Comparison of ENCODE assay signal across 9 cellular contexts in genomic region chr16:24975428-24975889, GRCh38. TPM values are rescaled to one million over a fixed set of nuclear protein-coding genes. Genes with fewer than 3 reads are reported as not detected.
DNase-seq lines count a peak whose midpoint lies in the region; ATAC-seq and TF ChIP-seq lines count a peak whose summit lies in the region.
"Had no signal": no experiment of that assay in that cellular context is flagged by ENCODE, and none has a peak within 500 bp of the region (broad histone marks: within the 10 kb centered on the region; RNA-seq: fewer than 3 reads in every experiment).

No MANE protein-coding gene starts in this region.

- peak; percentile 44 to 65 for ATAC-seq in natural killer cell treated with Interleukin-12 subunit alpha and Interleukin-12 subunit beta and Interleukin-15 and Interleukin-18, amount 100 ng/mL, for 72 hours
- ATAC-seq in natural killer cell (no peak), HG02885 (IDR thresholded peaks at IDR 0.05; ENCODE audit: poor library complexity, unreplicated experiment) (peak; percentile 66)
- ATAC-seq in stimulated activated naive CD8-positive, alpha-beta T cell treated with anti-CD3 and anti-CD28 coated beads, Interleukin-15, amount 100 ng/mL, for 72 hours, result peak; percentile 81

- peak overlapping the region; percentile 31 to 38 for H3K27ac Mint-ChIP-seq in natural killer cell treated with Interleukin-12 subunit alpha and Interleukin-12 subunit beta and Interleukin-15 and Interleukin-18, amount 100 ng/mL, for 72 hours
- peak overlapping the region in 1 of 2 donors; percentile 44 for H3K27ac Mint-ChIP-seq in natural killer cell
- H3K27ac Mint-ChIP-seq in activated naive CD8-positive, alpha-beta T cell, result peak overlapping the region; percentile 78
- no peak overlapping the region for H3K27ac Mint-ChIP-seq in stimulated activated naive CD8-positive, alpha-beta T cell treated with anti-CD3 and anti-CD28 coated beads, Interleukin-15, amount 100 ng/mL, for 72 hours

- H3K4me1 Mint-ChIP-seq in natural killer cell treated with Interleukin-12 subunit alpha and Interleukin-12 subunit beta and Interleukin-15 and Interleukin-18, amount 100 ng/mL, for 72 hours (ENCODE audit: low read depth in 2 of 2), result peaks cover 37 to 42% of the 10 kb centered on the region in 2 donors
- peaks cover 30 to 45% of the 10 kb centered on the region in 2 donors for H3K4me1 Mint-ChIP-seq in natural killer cell
- peaks cover 51% of the 10 kb centered on the region for H3K4me1 Mint-ChIP-seq in activated naive CD8-positive, alpha-beta T cell (ENCODE audit: low read depth)
- peaks cover 52% of the 10 kb centered on the region for H3K4me1 Mint-ChIP-seq in stimulated activated naive CD8-positive, alpha-beta T cell treated with anti-CD3 and anti-CD28 coated beads, Interleukin-15, amount 100 ng/mL, for 72 hours

- H3K27me3 Mint-ChIP-seq in natural killer cell treated with Interleukin-12 subunit alpha and Interleukin-12 subunit beta and Interleukin-15 and Interleukin-18, amount 100 ng/mL, for 72 hours, result no peaks in the 10 kb centered on the region
- no peaks in the 10 kb centered on the region for H3K27me3 Mint-ChIP-seq in natural killer cell (ENCODE audit: low read depth in 2 of 2)
- no peaks in the 10 kb centered on the region for H3K27me3 Mint-ChIP-seq in activated naive CD8-positive, alpha-beta T cell
- H3K27me3 Mint-ChIP-seq in stimulated activated naive CD8-positive, alpha-beta T cell treated with anti-CD3 and anti-CD28 coated beads, Interleukin-15, amount 100 ng/mL, for 72 hours, result no peaks in the 10 kb centered on the region

- H3K4me3 Mint-ChIP-seq in natural killer cell treated with Interleukin-12 subunit alpha and Interleukin-12 subunit beta and Interleukin-15 and Interleukin-18, amount 100 ng/mL, for 72 hours, result no peak overlapping the region
- H3K4me3 Mint-ChIP-seq in natural killer cell, result no peak overlapping the region
- H3K4me3 Mint-ChIP-seq in activated naive CD8-positive, alpha-beta T cell, result peak overlapping the region; percentile 2
- no peak overlapping the region for H3K4me3 Mint-ChIP-seq in stimulated activated naive CD8-positive, alpha-beta T cell treated with anti-CD3 and anti-CD28 coated beads, Interleukin-15, amount 100 ng/mL, for 72 hours

- peaks cover 15% of the 10 kb centered on the region for H3K36me3 Mint-ChIP-seq in natural killer cell treated with Interleukin-12 subunit alpha and Interleukin-12 subunit beta and Interleukin-15 and Interleukin-18, amount 100 ng/mL, for 72 hours
- H3K36me3 Mint-ChIP-seq in natural killer cell, result no peaks in the 10 kb centered on the region
- H3K36me3 Mint-ChIP-seq in activated naive CD8-positive, alpha-beta T cell, result peaks cover 24% of the 10 kb centered on the region

- no peaks in the 10 kb centered on the region for H3K9me3 Mint-ChIP-seq in natural killer cell treated with Interleukin-12 subunit alpha and Interleukin-12 subunit beta and Interleukin-15 and Interleukin-18, amount 100 ng/mL, for 72 hours
- no peaks in the 10 kb centered on the region for H3K9me3 Mint-ChIP-seq in natural killer cell
- no peaks in the 10 kb centered on the region for H3K9me3 Mint-ChIP-seq in activated naive CD8-positive, alpha-beta T cell (ENCODE audit: low read depth)
- no peaks in the 10 kb centered on the region for H3K9me3 Mint-ChIP-seq in stimulated activated naive CD8-positive, alpha-beta T cell treated with anti-CD3 and anti-CD28 coated beads, Interleukin-15, amount 100 ng/mL, for 72 hours

- DNase-seq in natural killer cell treated with Interleukin-12 subunit alpha and Interleukin-12 subunit beta and Interleukin-15 and Interleukin-18, amount 100 ng/mL, for 72 hours (ENCODE audit: low spot score), result no peak
- no peak for DNase-seq in natural killer cell
- DNase-seq in stimulated activated naive CD8-positive, alpha-beta T cell treated with anti-CD3 and anti-CD28 coated beads, Interleukin-15, amount 100 ng/mL, for 72 hours, result no peak
- no peak for DNase-seq in HT-29 (ENCODE audit: low spot score)
- no peak for DNase-seq in SKM-1 (lab: John Stamatoyannopoulos, UW; ENCODE audit: unreplicated experiment)
- no peak for DNase-seq in NCI-H2171 (lab: John Stamatoyannopoulos, UW)
- DNase-seq: heart left ventricle had no signal

- intact Hi-C loops in natural killer cell (cut with micrococcal nuclease), result no loop called here

- no peak for TF ChIP-seq CTCF in natural killer cell (IDR thresholded peaks at IDR 0.05)

RNA-seq across cellular contexts. Expression of gene ARHGAP17, which starts 39.7 kb away (rescaled TPM):
- total RNA-seq in natural killer cell treated with Interleukin-12 subunit alpha and Interleukin-12 subunit beta and Interleukin-15 and Interleukin-18, amount 100 ng/mL, for 72 hours, result 10 to 100 TPM; 67.2 to 83.5 TPM
- 10 to 100 TPM; 67.0 to 85.7 (median 84.7) TPM for total RNA-seq in natural killer cell
- 8.5 and 9.7 TPM in 2 replicates for total RNA-seq in HT-29 (2014; rRNA removed; shearing (Covaris generic))

Comparison
In these comparisons a context has a peak if more than half of its experiments do, and no peak if none do; other contexts are left out.
1. ATAC-seq: peak in natural killer cell treated with Interleukin-12 subunit alpha and Interleukin-12 subunit beta and Interleukin-15 and Interleukin-18, amount 100 ng/mL, for 72 hours (2 of 2), HG02885 (single experiment) and stimulated activated naive CD8-positive, alpha-beta T cell treated with anti-CD3 and anti-CD28 coated beads, Interleukin-15, amount 100 ng/mL, for 72 hours (single experiment); none in natural killer cell (0 of 3).
2. H3K27ac Mint-ChIP-seq: peak in natural killer cell treated with Interleukin-12 subunit alpha and Interleukin-12 subunit beta and Interleukin-15 and Interleukin-18, amount 100 ng/mL, for 72 hours (2 of 2) and activated naive CD8-positive, alpha-beta T cell (single experiment); none in stimulated activated naive CD8-positive, alpha-beta T cell treated with anti-CD3 and anti-CD28 coated beads, Interleukin-15, amount 100 ng/mL, for 72 hours (0 of 2).